21 cellular contexts compared by ENCODE assay signal in the genomic region with DNA sequence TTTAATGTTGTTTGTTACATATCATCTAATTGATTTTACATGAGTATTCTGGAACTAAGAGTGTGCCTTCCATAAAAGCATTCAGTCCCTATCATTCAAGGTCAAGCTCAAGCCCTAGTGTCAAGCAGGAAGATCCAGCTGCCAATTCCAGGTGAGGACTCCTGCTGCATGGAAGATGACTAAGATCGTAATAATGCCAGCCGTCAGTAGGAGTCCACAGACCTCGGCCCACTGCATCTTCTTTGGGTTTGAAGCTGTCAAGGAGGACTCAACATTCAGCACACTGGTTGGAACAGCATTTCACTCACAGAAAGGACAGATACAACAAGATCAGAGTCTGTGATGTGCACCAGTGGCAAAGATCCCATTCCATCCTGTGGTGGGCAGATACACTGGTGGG.
A peak's percentile ranks its signal among the peaks of the same experiment; 100 is the strongest.
DNase-seq lines count a peak whose midpoint lies in the region; ATAC-seq, FAIRE-seq and TF ChIP-seq lines count a peak whose summit lies in the region.
"Had no signal": no experiment of that assay in that cellular context is flagged by ENCODE, and none has a peak within 500 bp of the region (broad histone marks: within the 10 kb centered on the region; RNA-seq: fewer than 3 reads in every experiment).

No MANE protein-coding gene starts in this region.

- H3K18ac ChIP-seq in H1 (ENCODE audit: extremely low read depth, low read length) (no peak overlapping the region), neuronal stem cell (ENCODE audit: low read length) (no peak overlapping the region)

- H3K27ac ChIP-seq in Panc1 (ENCODE audit: low read length) (peak overlapping the region; percentile 9; the same call in 1 of the 2 replicates), H1 (ENCODE audit: low read depth, low read length) (no peak overlapping the region), neuronal stem cell (replicated peaks; ENCODE audit: low read length) (no peak overlapping the region)
- H3K27ac ChIP-seq: KMS-11 had no signal

- H3K27me3 ChIP-seq in Panc1 (ENCODE audit: control insufficient read depth, insufficient read depth, low read length) = no peaks in the 10 kb centered on the region
- no peaks in the 10 kb centered on the region for H3K27me3 ChIP-seq in H1 (replicated peaks in 1 of 4; ENCODE audit: control insufficient read depth in 3 of 4, extremely low read depth in 1 of 4, insufficient read depth in 3 of 4, low read length in 3 of 4)
- peaks cover 0 to 3% (median 0%) of the 10 kb centered on the region in 3 experiments for H3K27me3 ChIP-seq in neuronal stem cell (ENCODE audit: control insufficient read depth in 3 of 3, insufficient read depth in 3 of 3, low read depth in 1 of 3, low read length in 3 of 3)

- no peak overlapping the region for H2BK120ac ChIP-seq in H1 (replicated peaks; ENCODE audit: low read depth, low read length)
- H2BK120ac ChIP-seq in neuronal stem cell (ENCODE audit: low read depth, low read length) = no peak overlapping the region

- TF ChIP-seq RAD21 in H1 (IDR thresholded peaks at IDR 0.05 in 1 of 2, conservative IDR thresholded peaks at IDR 0.05 in 1 of 2; ENCODE audit: low read depth in 2 of 2, low read length in 2 of 2) = no peak

- no TSS peak for BruUV-seq in Panc1 (replicated peaks; lab: Mats Ljungman, UMichigan)

- in situ Hi-C loops in Panc1 (cut with HindIII; ENCODE audit: low pct_unique_long_range_greater_than_20kb, low sequenced_read_pairs) (no loop called here), GM13977 (cut with MboI; ENCODE audit: low pct_unique_long_range_greater_than_20kb, low sequenced_read_pairs, unreplicated experiment) (no loop called here)

- no peak overlapping the region for H4K8ac ChIP-seq in H1 (ENCODE audit: extremely low read depth, insufficient read depth, low read length)
- no peak overlapping the region for H4K8ac ChIP-seq in neuronal stem cell (ENCODE audit: low read depth, low read length)

- DNase-seq in Panc1 (ENCODE audit: low read depth, low spot score) (no peak), H1 (ENCODE audit: low read depth in 1 of 2, low spot score in 2 of 2) (no peak), neuronal stem cell (ENCODE audit: low spot score) (no peak), GM13977 (ENCODE audit: low spot score) (no peak), HuH-7.5 (ENCODE audit: low spot score) (no peak), NCI-H524 treated with DMSO at 0.1 percent for 48 hours (lab: John Stamatoyannopoulos, UW) (no peak), DMS114 treated with DMSO at 0.1 percent for 48 hours (lab: John Stamatoyannopoulos, UW; ENCODE audit: unreplicated experiment) (no peak)
- DNase-seq: Calu3; CD8-positive, alpha-beta memory T cell; GOT3; HCEC 1CT; IMR-90; NCI-H1048; NCI-H1436 treated with DMSO at 0.1 percent for 48 hours; NCI-H187 treated with DMSO at 0.1 percent for 48 hours; NCI-H2171 treated with DMSO at 0.1 percent for 48 hours; NCI-H446 treated with DMSO at 0.1 percent for 48 hours; NCI-H526 treated with DMSO at 0.1 percent for 48 hours; SHP77 treated with DMSO at 0.1 percent for 48 hours; T-helper 1 cell had no signal

- no peak overlapping the region for H3K56ac ChIP-seq in H1 (replicated peaks; ENCODE audit: insufficient read length, low read depth, low read length)

- CTCF ChIA-PET in Panc1 (lab: Charles Lee) (no interaction called here), H1 (lab: Charles Lee; ENCODE audit: partially characterized antibody) (interaction anchor here (0.7 to 1.6 kb wide), 2 partner anchors 14 to 31 kb away, joined by 3 read pairs; no protein-coding TSS in a partner anchor)

- H2BK15ac ChIP-seq in H1 (ENCODE audit: low read length) (no peak overlapping the region), neuronal stem cell (ENCODE audit: low read length) (no peak overlapping the region)

- H3K23ac ChIP-seq in H1 (ENCODE audit: insufficient read length) (no peak overlapping the region), neuronal stem cell (ENCODE audit: low read depth, low read length, poor library complexity) (no peak overlapping the region)

- H2AK5ac ChIP-seq in H1 (ENCODE audit: low read depth, low read length) (no peak overlapping the region), neuronal stem cell (ENCODE audit: low read depth, low read length) (no peak overlapping the region)

- H3K4me1 ChIP-seq in Panc1 (ENCODE audit: control insufficient read depth, insufficient read depth, low read length) = no peaks in the 10 kb centered on the region
- H3K4me1 ChIP-seq in H1 (replicated peaks in 1 of 4; ENCODE audit: control insufficient read depth in 3 of 4, insufficient read depth in 4 of 4, low read length in 3 of 4) = no peaks in the 10 kb centered on the region
- H3K4me1 ChIP-seq in neuronal stem cell (ENCODE audit: control insufficient read depth in 2 of 2, insufficient read depth in 1 of 2, low read depth in 1 of 2, low read length in 2 of 2) = no peaks in the 10 kb centered on the region

- H4K20me1 ChIP-seq in H1 (replicated peaks in 1 of 2; ENCODE audit: control insufficient read depth in 1 of 2, insufficient read depth in 2 of 2, low read length in 2 of 2) = no peaks in the 10 kb centered on the region

- TF ChIP-seq EP300 in H1 (IDR thresholded peaks at IDR 0.05; ENCODE audit: borderline replicate concordance in 1 of 2, low read depth in 2 of 2, low read length in 2 of 2) = no peak

- no peak for TF ChIP-seq POLR2A in H1 (IDR thresholded peaks at IDR 0.05; ENCODE audit: control extremely low read depth in 1 of 2, low read depth in 2 of 2, low read length in 2 of 2)

- no peak for FAIRE-seq in H1 (lab: Jason Lieb, UNC)

- H3K9me3 ChIP-seq in Panc1 (ENCODE audit: control insufficient read depth, insufficient read depth, low read depth, low read length) (no peaks in the 10 kb centered on the region), H1 (ENCODE audit: insufficient read depth in 2 of 2, low read depth in 1 of 2, low read length in 1 of 2) (no peaks in the 10 kb centered on the region), neuronal stem cell (replicated peaks in 1 of 2; ENCODE audit: control insufficient read depth in 2 of 2, insufficient read depth in 1 of 2, low read depth in 1 of 2, low read length in 2 of 2) (peaks cover 9 to 27% of the 10 kb centered on the region in 2 donors)

- H3K4me2 ChIP-seq in H1 (ENCODE audit: insufficient read depth in 1 of 2, low read depth in 2 of 2, low read length in 2 of 2) (no peak overlapping the region), neuronal stem cell (ENCODE audit: insufficient read depth, low read length, poor library complexity, severe bottlenecking) (no peak overlapping the region)
- H3K4me2 ChIP-seq: KMS-11 had no signal

- H3K23me2 ChIP-seq in H1 (ENCODE audit: low read depth, low read length) = no peaks in the 10 kb centered on the region

- H3K9ac ChIP-seq in H1 (replicated peaks in 1 of 4; ENCODE audit: extremely low read depth in 1 of 4, low read depth in 3 of 4, low read length in 3 of 4) (no peak overlapping the region), neuronal stem cell (ENCODE audit: low read depth, low read length, poor library complexity) (peak overlapping the region; percentile 30)
- H3K9ac ChIP-seq: KMS-11 had no signal

- no peak overlapping the region for H4K5ac ChIP-seq in H1 (ENCODE audit: insufficient read length, low read depth, low read length)

- POLR2A ChIA-PET in Panc1 (lab: Charles Lee) = no interaction called here
- POLR2A ChIA-PET in H1 (lab: Charles Lee; ENCODE audit: partially characterized antibody) = interaction anchor here (0.6 to 1.0 kb wide), 2 partner anchors 12 to 92 kb away, joined by 3 to 4 read pairs; no protein-coding TSS in a partner anchor

- H2BK12ac ChIP-seq in H1 (ENCODE audit: low read depth, low read length) (no peak overlapping the region), neuronal stem cell (ENCODE audit: low read length) (no peak overlapping the region)

- H3K4me3 ChIP-seq in Panc1 (ENCODE audit: low read depth in 2 of 2, low read length in 2 of 2) = no peak overlapping the region
- H3K4me3 ChIP-seq in H1 (ENCODE audit: extremely low read depth in 1 of 4, insufficient read depth in 2 of 4, low read depth in 3 of 4, low read length in 4 of 4) = no peak overlapping the region
- peak overlapping the region in 1 of 2 donors; percentile 59 for H3K4me3 ChIP-seq in neuronal stem cell (ENCODE audit: low read length in 2 of 2)

- H2AFZ ChIP-seq in H1 (ENCODE audit: low read length) = no peak overlapping the region
- H2AFZ ChIP-seq in neuronal stem cell (ENCODE audit: low read length) = no peak overlapping the region

- no peaks in the 10 kb centered on the region for H3K79me2 ChIP-seq in H1 (ENCODE audit: control insufficient read depth in 1 of 2, insufficient read depth in 2 of 2, low read length in 2 of 2)

- H3K14ac ChIP-seq in H1 (ENCODE audit: insufficient read length) (no peak overlapping the region), neuronal stem cell (ENCODE audit: low read length) (no peak overlapping the region)

- intact Hi-C loops in Panc1 (cut with micrococcal nuclease; ENCODE audit: unreplicated experiment) = no loop called here

- TF ChIP-seq CTCF in Panc1 (IDR thresholded peaks at IDR 0.05) (no peak), H1 (IDR thresholded peaks at IDR 0.05; ENCODE audit: control extremely low read depth in 1 of 3, insufficient read depth in 1 of 3, low read depth in 1 of 3, low read length in 3 of 3) (no peak), GM13977 (IDR thresholded peaks at IDR 0.05; ENCODE audit: extremely low read depth, insufficient read depth, missing control alignments) (no peak)

- no peak for ATAC-seq in Panc1

- H3K79me1 ChIP-seq in H1 (ENCODE audit: low read depth, low read length) (peaks cover 2% of the 10 kb centered on the region; the same call in 1 of the 2 replicates), neuronal stem cell (ENCODE audit: low read depth, low read length) (peaks cover 1% of the 10 kb centered on the region)

- 95% methylated on average over 3 of the region's 3 CpGs; no CpG with 5 or more reads in 1 of the 2 experiments for WGBS in H1 (ENCODE audit: extremely low coverage in 1 of 2, insufficient coverage in 1 of 2, insufficient read length in 1 of 2, insufficient replicate concordance in 2 of 2, low coverage in 1 of 2, low lambda C conversion rate in 2 of 2, missing lambda C conversion rate in 1 of 2), 2 experiments
- WGBS in neuronal stem cell (ENCODE audit: extremely low coverage in 2 of 2, insufficient read length in 2 of 2, insufficient replicate concordance in 1 of 2), 2 donors = no CpG with 5 or more reads among the region's 3 CpGs

- H3K4ac ChIP-seq in H1 (replicated peaks; ENCODE audit: insufficient read length, low read depth, low read length) = no peak overlapping the region
- H3K4ac ChIP-seq in neuronal stem cell (ENCODE audit: low read length) = no peak overlapping the region

- no peak overlapping the region for H2BK20ac ChIP-seq in H1 (ENCODE audit: low read length)

- H4K91ac ChIP-seq in H1 (replicated peaks; ENCODE audit: insufficient read length, low read length) = no peak overlapping the region
- H4K91ac ChIP-seq in neuronal stem cell (ENCODE audit: low read depth, low read length, poor library complexity) = no peak overlapping the region

- H2BK5ac ChIP-seq in H1 (ENCODE audit: low read depth, low read length) = no peak overlapping the region
- no peak overlapping the region for H2BK5ac ChIP-seq in neuronal stem cell (ENCODE audit: low read length)

- no peaks in the 10 kb centered on the region for H3K36me3 ChIP-seq in Panc1 (ENCODE audit: control insufficient read depth, insufficient read depth, low read length)
- peaks cover 0 to 8% (median 0%) of the 10 kb centered on the region in 4 experiments; a peak in 2 of 8 replicates for H3K36me3 ChIP-seq in H1 (ENCODE audit: control insufficient read depth in 2 of 4, insufficient read depth in 4 of 4, low read length in 3 of 4)
- H3K36me3 ChIP-seq in neuronal stem cell (replicated peaks in 1 of 2; ENCODE audit: control insufficient read depth in 2 of 2, insufficient read depth in 2 of 2, low read length in 2 of 2) = peaks cover 10 to 26% of the 10 kb centered on the region in 2 donors
